Comparison of ENCODE assay signal across 35 cellular contexts in genomic region chr1:20199840-20200239, GRCh38. TPM values are rescaled to one million over a fixed set of nuclear protein-coding genes. Genes with fewer than 3 reads are reported as not detected.
"Had no signal": no experiment of that assay in that cellular context is flagged by ENCODE, and none has a peak within 500 bp of the region (broad histone marks: within the 10 kb centered on the region; RNA-seq: fewer than 3 reads in every experiment).

No MANE protein-coding gene starts in this region.

- H3K27me3 ChIP-seq: pancreas, right atrium auricular region, right lobe of liver, testis, transverse colon, upper lobe of right lung, uterus had no signal

- H3K4me3 ChIP-seq: pancreas, prostate gland, right atrium auricular region, right lobe of liver, skin epidermis, smooth muscle cell, spleen, suprapubic skin, testis, tibial artery, transverse colon, upper lobe of right lung, uterus had no signal

- H3K9me3 ChIP-seq: neutrophil, pancreas, prostate gland, right atrium auricular region, right lobe of liver, spleen, suprapubic skin, testis, tibial artery, transverse colon, upper lobe of right lung, uterus had no signal

- H3K4me2 ChIP-seq: smooth muscle cell had no signal

- DNase-seq: naive thymus-derived CD8-positive, alpha-beta T cell; nephron progenitor cell; nucleus accumbens; pancreas; retina; right lobe of liver; spleen; stimulated activated CD4-positive, alpha-beta T cell treated with anti-CD3 and anti-CD28 coated beads, Interleukin-12 subunit alpha, Interleukin-12 subunit beta, amount 100 ng/mL, for 4 hours; stimulated activated CD4-positive, alpha-beta T cell treated with anti-CD3 and anti-CD28 coated beads, Interleukin-1b, Interleukin-23, amount 100 ng/mL, for 48 hours; stimulated activated CD4-positive, alpha-beta T cell treated with anti-CD3 and anti-CD28 coated beads, Interleukin-4, amount 100 ng/mL, for 1 hour; stimulated activated CD4-positive, alpha-beta T cell treated with anti-CD3 and anti-CD28 coated beads, Interleukin-4, amount 100 ng/mL, for 4 hours; stimulated activated CD8-positive, alpha-beta memory T cell treated with anti-CD3 and anti-CD28 coated beads, Interleukin-4, amount 100 ng/mL, for 48 hours; stimulated activated naive CD4-positive, alpha-beta T cell; stimulated activated naive CD8-positive, alpha-beta T cell treated with anti-CD3 and anti-CD28 coated beads, Interleukin-15, amount 100 ng/mL, for 72 hours; stimulated activated naive CD8-positive, alpha-beta T cell treated with anti-CD3 and anti-CD28 coated beads, Interleukin-15, Interleukin-2, amounts not matched to agents 100 U/mL and 50 U/mL, for 24 hours; substantia nigra; testis; tibial artery; upper lobe of right lung; uterus had no signal

- H3K36me3 Mint-ChIP-seq: naive thymus-derived CD8-positive, alpha-beta T cell; natural killer cell treated with Interleukin-12 subunit alpha and Interleukin-12 subunit beta and Interleukin-15 and Interleukin-18, amount 100 ng/mL, for 72 hours; stimulated activated memory B cell treated with anti-CD40 and anti-IgM and Interleukin-4, amounts not matched to agents 10 μg/mL and 1 μg/mL and 100 μg/mL, for 72 hours; type B pancreatic cell had no signal

- H3K27ac Mint-ChIP-seq: naive thymus-derived CD8-positive, alpha-beta T cell; natural killer cell treated with Interleukin-12 subunit alpha and Interleukin-12 subunit beta and Interleukin-15 and Interleukin-18, amount 100 ng/mL, for 72 hours; nephron progenitor cell; stimulated activated memory B cell treated with anti-CD40 and anti-IgM and Interleukin-4, amounts not matched to agents 10 μg/mL and 1 μg/mL and 100 μg/mL, for 72 hours; stimulated activated naive CD8-positive, alpha-beta T cell treated with anti-CD3 and anti-CD28 coated beads, Interleukin-15, amount 100 ng/mL, for 72 hours; type B pancreatic cell had no signal

- ATAC-seq: naive thymus-derived CD8-positive, alpha-beta T cell; pancreas; right lobe of liver; stimulated activated memory B cell treated with anti-CD40 and anti-IgM and Interleukin-4, amounts not matched to agents 10 μg/mL and 1 μg/mL and 100 μg/mL, for 72 hours; stimulated activated naive CD8-positive, alpha-beta T cell treated with anti-CD3 and anti-CD28 coated beads, Interleukin-15, amount 100 ng/mL, for 72 hours; stimulated activated naive CD8-positive, alpha-beta T cell treated with anti-CD3 and anti-CD28 coated beads, Interleukin-15, Interleukin-2, amounts not matched to agents 100 U/mL and 50 U/mL, for 24 hours; upper lobe of right lung had no signal

- H3K4me1 Mint-ChIP-seq: nephron progenitor cell; neural crest cell; stimulated activated naive CD8-positive, alpha-beta T cell treated with anti-CD3 and anti-CD28 coated beads, Interleukin-15, amount 100 ng/mL, for 72 hours had no signal

- H3K9me3 Mint-ChIP-seq: naive thymus-derived CD8-positive, alpha-beta T cell; natural killer cell treated with Interleukin-12 subunit alpha and Interleukin-12 subunit beta and Interleukin-15 and Interleukin-18, amount 100 ng/mL, for 72 hours; nephron progenitor cell; neural crest cell; stimulated activated memory B cell treated with anti-CD40 and anti-IgM and Interleukin-4, amounts not matched to agents 10 μg/mL and 1 μg/mL and 100 μg/mL, for 72 hours; stimulated activated naive CD8-positive, alpha-beta T cell treated with anti-CD3 and anti-CD28 coated beads, Interleukin-15, amount 100 ng/mL, for 72 hours; type B pancreatic cell had no signal

- H3K4me1 ChIP-seq: pancreas, prostate gland, right atrium auricular region, tibial artery, uterus had no signal

- H3K27ac ChIP-seq: neutrophil, pancreas, prostate gland, right atrium auricular region, right lobe of liver, skin epidermis, spleen, suprapubic skin, testis, tibial artery, transverse colon, upper lobe of right lung, uterus had no signal

- H3K4me3 Mint-ChIP-seq: naive thymus-derived CD8-positive, alpha-beta T cell; natural killer cell treated with Interleukin-12 subunit alpha and Interleukin-12 subunit beta and Interleukin-15 and Interleukin-18, amount 100 ng/mL, for 72 hours; nephron progenitor cell; neural crest cell; stimulated activated memory B cell treated with anti-CD40 and anti-IgM and Interleukin-4, amounts not matched to agents 10 μg/mL and 1 μg/mL and 100 μg/mL, for 72 hours; stimulated activated naive CD8-positive, alpha-beta T cell treated with anti-CD3 and anti-CD28 coated beads, Interleukin-15, amount 100 ng/mL, for 72 hours; type B pancreatic cell had no signal

- H3K36me3 ChIP-seq: neutrophil, pancreas, prostate gland, right atrium auricular region, right lobe of liver, spleen, suprapubic skin, tibial artery, transverse colon, upper lobe of right lung, uterus had no signal

RNA-seq across cellular contexts. Expression of gene PLA2G2C, which starts 13.5 kb away (rescaled TPM):
- total RNA-seq: naive thymus-derived CD8-positive, alpha-beta T cell; neural crest cell; omental fat pad; osteocyte; pancreas; pulmonary artery endothelial cell; right atrium auricular region; right lobe of liver; suprapubic skin; upper lobe of right lung; urinary bladder; uterus had no signal
- polyA plus RNA-seq: naive thymus-derived CD8-positive, alpha-beta T cell; pancreas; smooth muscle cell; spleen; urinary bladder had no signal

RNA-seq across cellular contexts. Expression of gene UBXN10, which starts 13.9 kb away (rescaled TPM):
- total RNA-seq: naive thymus-derived CD8-positive, alpha-beta T cell; osteocyte; pulmonary artery endothelial cell had no signal
